18 cellular contexts compared by ENCODE assay signal in the genomic region with DNA sequence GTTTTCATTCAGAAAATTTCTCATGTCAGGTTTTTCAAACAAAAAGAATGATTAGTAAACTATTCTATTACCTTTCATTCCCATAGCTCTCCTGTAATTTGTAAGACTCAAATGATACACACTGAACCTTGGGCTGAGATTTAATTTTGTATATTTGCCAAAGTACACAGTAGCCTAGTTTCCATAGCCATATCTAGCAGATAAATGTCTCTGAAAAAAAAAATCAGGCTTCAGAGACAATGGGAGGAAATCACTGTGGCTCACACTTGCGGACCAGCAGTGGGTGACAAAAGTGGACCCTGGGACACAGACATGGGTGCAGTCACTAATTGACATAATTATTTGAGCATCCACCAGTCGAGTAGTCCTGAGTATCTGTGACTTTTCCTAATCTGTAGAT. TPM values are rescaled to one million over a fixed set of nuclear protein-coding genes. Genes with fewer than 3 reads are reported as not detected.
DNase-seq lines count a peak whose midpoint lies in the region; ATAC-seq and TF ChIP-seq lines count a peak whose summit lies in the region.
"Had no signal": no experiment of that assay in that cellular context is flagged by ENCODE, and none has a peak within 500 bp of the region (broad histone marks: within the 10 kb centered on the region; RNA-seq: fewer than 3 reads in every experiment).

No MANE protein-coding gene starts in this region.

- H3K4me1 Mint-ChIP-seq in neural progenitor cell = peaks cover 34% of the 10 kb centered on the region
- no peaks in the 10 kb centered on the region for H3K4me1 Mint-ChIP-seq in activated CD4-positive, alpha-beta memory T cell treated with anti-CD3 and anti-CD28 coated beads for 36 hours (ENCODE audit: low read depth)
- H3K4me1 Mint-ChIP-seq: activated naive CD8-positive, alpha-beta T cell treated with anti-CD3 and anti-CD28 coated beads for 36 hours had no signal

- CTCF ChIA-PET in activated CD4-positive, alpha-beta memory T cell treated with anti-CD3 and anti-CD28 coated beads for 36 hours (lab: Charles Lee) = no interaction called here

- H3K9me3 ChIP-seq in left ventricle myocardium inferior (replicated peaks) (no peaks in the 10 kb centered on the region), neural progenitor cell (ENCODE audit: low read depth) (no peaks in the 10 kb centered on the region), upper lobe of right lung (no peaks in the 10 kb centered on the region)
- H3K9me3 ChIP-seq: SK-N-SH had no signal

- peak overlapping the region; percentile 60 for H3K4me2 ChIP-seq in neural progenitor cell
- H3K4me2 ChIP-seq: KMS-11, SK-N-SH had no signal

- H3F3A ChIP-seq in neural progenitor cell (ENCODE audit: low read depth) = peaks cover 11% of the 10 kb centered on the region

- POLR2A ChIA-PET in activated CD4-positive, alpha-beta memory T cell treated with anti-CD3 and anti-CD28 coated beads for 36 hours (lab: Charles Lee) = no interaction called here

- no peaks in the 10 kb centered on the region for H3K79me2 ChIP-seq in neural progenitor cell (ENCODE audit: low read depth)

- no peaks in the 10 kb centered on the region for H4K20me1 ChIP-seq in neural progenitor cell (ENCODE audit: low read depth)

- H3K9ac ChIP-seq in neural progenitor cell = no peak overlapping the region
- H3K9ac ChIP-seq: KMS-11, SK-N-SH had no signal

- no peaks in the 10 kb centered on the region for H3K36me3 Mint-ChIP-seq in neural progenitor cell
- no peaks in the 10 kb centered on the region for H3K36me3 Mint-ChIP-seq in activated CD4-positive, alpha-beta memory T cell treated with anti-CD3 and anti-CD28 coated beads for 36 hours
- H3K36me3 Mint-ChIP-seq: activated naive CD8-positive, alpha-beta T cell treated with anti-CD3 and anti-CD28 coated beads for 36 hours had no signal

- no peak overlapping the region for H2AFZ ChIP-seq in neural progenitor cell (replicated peaks)

- DNase-seq in NCI-H1092 treated with DMSO at 0.1 percent for 48 hours (lab: John Stamatoyannopoulos, UW) (peak; percentile 1), NCI-H1092 (lab: John Stamatoyannopoulos, UW) (no peak), left ventricle myocardium inferior (no peak), neural progenitor cell (ENCODE audit: low spot score) (no peak), upper lobe of right lung (no peak), NCI-H2227 treated with DMSO at 0.1 percent for 48 hours (lab: John Stamatoyannopoulos, UW) (no peak)
- DNase-seq in activated CD4-positive, alpha-beta memory T cell treated with anti-CD3 and anti-CD28 coated beads for 36 hours = no peak
- DNase-seq: 8988T; activated naive CD8-positive, alpha-beta T cell treated with anti-CD3 and anti-CD28 coated beads for 36 hours; activated T-cell treated with anti-CD3 and anti-CD28 coated beads, Interleukin-2, amount 50 U/mL, for 72 hours; cerebellar nuclear complex; DND-41; NCI-H1417; NCI-H345; SK-N-SH had no signal

- peak overlapping the region; percentile 38 for H3K4me3 ChIP-seq in left ventricle myocardium inferior
- H3K4me3 ChIP-seq in neural progenitor cell = no peak overlapping the region
- H3K4me3 ChIP-seq in upper lobe of right lung = no peak overlapping the region

- H3K27ac ChIP-seq in left ventricle myocardium inferior (replicated peaks) (peak overlapping the region; percentile 91), neural progenitor cell (no peak overlapping the region), upper lobe of right lung (peak overlapping the region; percentile 78)
- H3K27ac ChIP-seq: HL-60, KMS-11 had no signal

- intact Hi-C loops in left ventricle myocardium inferior (cut with micrococcal nuclease) (no loop called here), upper lobe of right lung (cut with DNase I) (no loop called here)
- intact Hi-C loops in activated CD4-positive, alpha-beta memory T cell treated with anti-CD3 and anti-CD28 coated beads for 36 hours (cut with micrococcal nuclease) = no loop called here

- H3K4me1 ChIP-seq in left ventricle myocardium inferior = peaks cover 68% of the 10 kb centered on the region
- peaks cover 40% of the 10 kb centered on the region for H3K4me1 ChIP-seq in neural progenitor cell
- H3K4me1 ChIP-seq in upper lobe of right lung = peaks cover 30% of the 10 kb centered on the region

- no peaks in the 10 kb centered on the region for H3K9me3 Mint-ChIP-seq in neural progenitor cell
- H3K9me3 Mint-ChIP-seq in activated CD4-positive, alpha-beta memory T cell treated with anti-CD3 and anti-CD28 coated beads for 36 hours = no peaks in the 10 kb centered on the region
- H3K9me3 Mint-ChIP-seq: activated naive CD8-positive, alpha-beta T cell treated with anti-CD3 and anti-CD28 coated beads for 36 hours; activated T-cell treated with anti-CD3 and anti-CD28 coated beads, Interleukin-2, amount 50 U/mL, for 72 hours had no signal

- H3K4me3 Mint-ChIP-seq in neural progenitor cell = no peak overlapping the region
- no peak overlapping the region for H3K4me3 Mint-ChIP-seq in activated CD4-positive, alpha-beta memory T cell treated with anti-CD3 and anti-CD28 coated beads for 36 hours
- H3K4me3 Mint-ChIP-seq: activated naive CD8-positive, alpha-beta T cell treated with anti-CD3 and anti-CD28 coated beads for 36 hours; activated T-cell treated with anti-CD3 and anti-CD28 coated beads, Interleukin-2, amount 50 U/mL, for 72 hours had no signal

- no peak overlapping the region for H3K27ac Mint-ChIP-seq in neural progenitor cell
- no peak overlapping the region for H3K27ac Mint-ChIP-seq in activated CD4-positive, alpha-beta memory T cell treated with anti-CD3 and anti-CD28 coated beads for 36 hours
- H3K27ac Mint-ChIP-seq: activated naive CD8-positive, alpha-beta T cell treated with anti-CD3 and anti-CD28 coated beads for 36 hours; activated T-cell treated with anti-CD3 and anti-CD28 coated beads, Interleukin-2, amount 50 U/mL, for 72 hours had no signal

- H3K27me3 Mint-ChIP-seq in neural progenitor cell (ENCODE audit: insufficient read depth, low read depth) = peaks cover 2% of the 10 kb centered on the region
- peaks cover 2% of the 10 kb centered on the region for H3K27me3 Mint-ChIP-seq in activated CD4-positive, alpha-beta memory T cell treated with anti-CD3 and anti-CD28 coated beads for 36 hours
- H3K27me3 Mint-ChIP-seq: activated naive CD8-positive, alpha-beta T cell treated with anti-CD3 and anti-CD28 coated beads for 36 hours had no signal

- no peak for TF ChIP-seq CTCF in left ventricle myocardium inferior (IDR thresholded peaks at IDR 0.05; ENCODE audit: borderline replicate concordance)
- TF ChIP-seq CTCF in neural progenitor cell (IDR thresholded peaks at IDR 0.05) = no peak
- no peak for TF ChIP-seq CTCF in upper lobe of right lung (IDR thresholded peaks at IDR 0.05)

- ATAC-seq in upper lobe of right lung = no peak
- ATAC-seq in HG03378 (IDR thresholded peaks at IDR 0.05; ENCODE audit: unreplicated experiment) = no peak
- ATAC-seq: activated T-cell treated with anti-CD3 and anti-CD28 coated beads, Interleukin-2, amount 50 U/mL, for 72 hours had no signal

- no peaks in the 10 kb centered on the region for H3K36me3 ChIP-seq in left ventricle myocardium inferior
- H3K36me3 ChIP-seq in neural progenitor cell = no peaks in the 10 kb centered on the region
- H3K36me3 ChIP-seq in upper lobe of right lung = no peaks in the 10 kb centered on the region

- H3K27me3 ChIP-seq in left ventricle myocardium inferior (ENCODE audit: low read depth) = no peaks in the 10 kb centered on the region
- no peaks in the 10 kb centered on the region for H3K27me3 ChIP-seq in neural progenitor cell
- no peaks in the 10 kb centered on the region for H3K27me3 ChIP-seq in upper lobe of right lung

RNA-seq across cellular contexts. Expression of a gene that starts 46.6 kb away (rescaled TPM):
- total RNA-seq in left ventricle myocardium inferior = 113 TPM
- 4.4 and 12.7 TPM in 2 replicates for total RNA-seq in neural progenitor cell (ENCODE audit: low replicate concordance)
- total RNA-seq in upper lobe of right lung = 176 TPM
- total RNA-seq in activated CD4-positive, alpha-beta memory T cell treated with anti-CD3 and anti-CD28 coated beads for 36 hours = 10 to 100 TPM; 14.8 to 16.8 TPM
